Comparison of ENCODE assay signal across 37 cellular contexts in genomic region chr2:113769555-113769954, GRCh38.
"Had no signal": no experiment of that assay in that cellular context is flagged by ENCODE, and none has a peak within 500 bp of the region (broad histone marks: within the 10 kb centered on the region; RNA-seq: fewer than 3 reads in every experiment).

No MANE protein-coding gene starts in this region.

- H3K27ac Mint-ChIP-seq: activated CD4-positive, alpha-beta memory T cell treated with anti-CD3 and anti-CD28 coated beads for 36 hours; activated CD4-positive, alpha-beta T cell treated with anti-CD3 and anti-CD28 coated beads for 36 hours; activated CD4-positive, alpha-beta T cell treated with anti-CD3 and anti-CD28 coated beads, Interleukin-2, amount 10 ng/mL, durations not matched to agents 7 days and 5 days; activated CD8-positive, alpha-beta memory T cell treated with anti-CD3 and anti-CD28 coated beads, Interleukin-2, amount 10 ng/mL, durations not matched to agents 7 days and 5 days; activated CD8-positive, alpha-beta T cell treated with anti-CD3 and anti-CD28 coated beads, Interleukin-2, amount 10 ng/mL, durations not matched to agents 7 days and 5 days; activated naive CD4-positive, alpha-beta T cell treated with anti-CD3 and anti-CD28 coated beads, Interleukin-2, amount 10 ng/mL, durations not matched to agents 7 days and 5 days; activated naive CD4-positive, alpha-beta T cell treated with anti-CD3 and anti-CD28 coated beads, Interleukin-2, amount 50 U/mL, for 24 hours; activated naive CD8-positive, alpha-beta T cell; activated naive CD8-positive, alpha-beta T cell treated with anti-CD3 and anti-CD28 coated beads, Interleukin-2, amount 10 ng/mL, durations not matched to agents 7 days and 5 days; activated naive CD8-positive, alpha-beta T cell treated with anti-CD3 and anti-CD28 coated beads, Interleukin-2, amount 50 U/mL, for 24 hours; activated T-cell treated with anti-CD3 and anti-CD28 coated beads, Interleukin-2, amount 50 U/mL, for 24 hours; activated T-helper 2 cell treated with anti-CD3 and anti-CD28 coated beads, Interferon-gamma antibody, Interleukin-2, Interleukin-4, amounts not matched to agents 10 μg/mL and 5 μg/mL and 100 μg/mL, durations not matched to agents 14 hours and 24 hours and 36 hours; T-helper 1 cell treated with Interleukin-12 subunit alpha and Interleukin-12 subunit beta and Interleukin-4 antibody, amounts not matched to agents 30 μg/mL and 1 μg/mL, for 36 hours; T-helper 2 cell treated with Interferon-gamma antibody and Interleukin-4, amounts not matched to agents 5 μg/mL and 100 μg/mL, for 36 hours; WTC11 had no signal

- H3K4me3 ChIP-seq: body of pancreas, cardiac muscle cell had no signal

- H3K9me3 ChIP-seq: body of pancreas had no signal

- H3K27me3 ChIP-seq: body of pancreas, brain microvascular endothelial cell, cardiac muscle cell had no signal

- H3K27ac ChIP-seq: body of pancreas, brain microvascular endothelial cell, cardiac muscle cell, WERI-Rb-1 had no signal

- H3K36me3 ChIP-seq: brain microvascular endothelial cell, cardiac muscle cell, WERI-Rb-1 had no signal

- H3K4me3 Mint-ChIP-seq: activated CD4-positive, alpha-beta memory T cell treated with anti-CD3 and anti-CD28 coated beads for 36 hours; activated CD4-positive, alpha-beta T cell treated with anti-CD3 and anti-CD28 coated beads for 36 hours; activated CD4-positive, alpha-beta T cell treated with anti-CD3 and anti-CD28 coated beads, Interleukin-2, amount 10 ng/mL, durations not matched to agents 7 days and 5 days; activated CD8-positive, alpha-beta memory T cell treated with anti-CD3 and anti-CD28 coated beads, Interleukin-2, amount 10 ng/mL, durations not matched to agents 7 days and 5 days; activated CD8-positive, alpha-beta T cell treated with anti-CD3 and anti-CD28 coated beads, Interleukin-2, amount 10 ng/mL, durations not matched to agents 7 days and 5 days; activated naive CD4-positive, alpha-beta T cell treated with anti-CD3 and anti-CD28 coated beads, Interleukin-2, amount 10 ng/mL, durations not matched to agents 7 days and 5 days; activated naive CD4-positive, alpha-beta T cell treated with anti-CD3 and anti-CD28 coated beads, Interleukin-2, amount 50 U/mL, for 24 hours; activated naive CD8-positive, alpha-beta T cell; activated naive CD8-positive, alpha-beta T cell treated with anti-CD3 and anti-CD28 coated beads, Interleukin-2, amount 10 ng/mL, durations not matched to agents 7 days and 5 days; activated naive CD8-positive, alpha-beta T cell treated with anti-CD3 and anti-CD28 coated beads, Interleukin-2, amount 50 U/mL, for 24 hours; activated T-cell treated with anti-CD3 and anti-CD28 coated beads, Interleukin-2, amount 50 U/mL, for 24 hours; central memory CD8-positive, alpha-beta T cell; T-helper 1 cell treated with Interleukin-12 subunit alpha and Interleukin-12 subunit beta and Interleukin-4 antibody, amounts not matched to agents 30 μg/mL and 1 μg/mL, for 36 hours; T-helper 2 cell treated with Interferon-gamma antibody and Interleukin-4, amounts not matched to agents 5 μg/mL and 100 μg/mL, for 36 hours; WTC11 had no signal

- H3K36me3 Mint-ChIP-seq: activated CD4-positive, alpha-beta memory T cell treated with anti-CD3 and anti-CD28 coated beads for 36 hours; activated naive CD4-positive, alpha-beta T cell treated with anti-CD3 and anti-CD28 coated beads, Interleukin-2, amount 10 ng/mL, durations not matched to agents 7 days and 5 days; activated naive CD8-positive, alpha-beta T cell treated with anti-CD3 and anti-CD28 coated beads, Interleukin-2, amount 10 ng/mL, durations not matched to agents 7 days and 5 days had no signal

- ATAC-seq: activated CD4-positive, alpha-beta T cell treated with anti-CD3 and anti-CD28 coated beads for 36 hours; activated CD4-positive, CD25-positive, alpha-beta regulatory T cell treated with anti-CD3 and anti-CD28 coated beads, Interleukin-2, amount 50 U/mL, for 24 hours; activated CD8-positive, alpha-beta memory T cell treated with anti-CD3 and anti-CD28 coated beads, Interleukin-2, amount 10 ng/mL, durations not matched to agents 7 days and 5 days; activated CD8-positive, alpha-beta T cell treated with anti-CD3 and anti-CD28 coated beads, Interleukin-2, amount 10 ng/mL, durations not matched to agents 7 days and 5 days; activated naive CD8-positive, alpha-beta T cell treated with anti-CD3 and anti-CD28 coated beads, Interleukin-2, amount 50 U/mL, for 24 hours; body of pancreas; WTC11 had no signal

- H3K27me3 Mint-ChIP-seq: activated CD4-positive, alpha-beta memory T cell treated with anti-CD3 and anti-CD28 coated beads for 36 hours; activated CD4-positive, alpha-beta T cell treated with anti-CD3 and anti-CD28 coated beads for 36 hours; activated CD4-positive, alpha-beta T cell treated with anti-CD3 and anti-CD28 coated beads, Interleukin-2, amount 10 ng/mL, durations not matched to agents 7 days and 5 days; activated CD8-positive, alpha-beta memory T cell treated with anti-CD3 and anti-CD28 coated beads, Interleukin-2, amount 10 ng/mL, durations not matched to agents 7 days and 5 days; activated naive CD4-positive, alpha-beta T cell treated with anti-CD3 and anti-CD28 coated beads, Interleukin-2, amount 10 ng/mL, durations not matched to agents 7 days and 5 days; activated naive CD4-positive, alpha-beta T cell treated with anti-CD3 and anti-CD28 coated beads, Interleukin-2, amount 50 U/mL, for 24 hours; activated naive CD8-positive, alpha-beta T cell; activated naive CD8-positive, alpha-beta T cell treated with anti-CD3 and anti-CD28 coated beads, Interleukin-2, amount 50 U/mL, for 24 hours; activated T-cell treated with anti-CD3 and anti-CD28 coated beads, Interleukin-2, amount 50 U/mL, for 24 hours; central memory CD8-positive, alpha-beta T cell had no signal

- DNase-seq: activated CD4-positive, alpha-beta memory T cell treated with anti-CD3 and anti-CD28 coated beads for 36 hours; activated CD4-positive, alpha-beta T cell treated with anti-CD3 and anti-CD28 coated beads for 1 hour; activated CD4-positive, alpha-beta T cell treated with anti-CD3 and anti-CD28 coated beads for 36 hours; activated CD4-positive, alpha-beta T cell treated with anti-CD3 and anti-CD28 coated beads for 48 hours; activated CD4-positive, alpha-beta T cell treated with anti-CD3 and anti-CD28 coated beads, Interleukin-2, amount 10 ng/mL, durations not matched to agents 7 days and 5 days; activated CD4-positive, CD25-positive, alpha-beta regulatory T cell; activated CD8-positive, alpha-beta memory T cell treated with anti-CD3 and anti-CD28 coated beads for 24 hours; activated CD8-positive, alpha-beta memory T cell treated with anti-CD3 and anti-CD28 coated beads, Interleukin-2, amount 10 ng/mL, durations not matched to agents 7 days and 5 days; activated CD8-positive, alpha-beta memory T cell treated with anti-CD3 and anti-CD28 coated beads, Interleukin-2, amount 50 U/mL, for 48 hours; activated CD8-positive, alpha-beta T cell treated with anti-CD3 and anti-CD28 coated beads, Interleukin-2, amount 10 ng/mL, durations not matched to agents 7 days and 5 days; activated effector memory CD4-positive, alpha-beta T cell treated with Interleukin-2 at 50 U/mL for 16 hours; activated gamma-delta T cell; activated naive CD4-positive, alpha-beta T cell treated with anti-CD3 and anti-CD28 coated beads, Interleukin-2, amount 10 ng/mL, durations not matched to agents 7 days and 5 days; activated naive CD4-positive, alpha-beta T cell treated with Interleukin-2 at 50 U/mL for 16 hours; activated naive CD8-positive, alpha-beta T cell treated with anti-CD3 and anti-CD28 coated beads, Interleukin-2, amount 10 ng/mL, durations not matched to agents 7 days and 5 days; activated naive CD8-positive, alpha-beta T cell treated with anti-CD3 and anti-CD28 coated beads, Interleukin-2, amount 50 U/mL, for 24 hours; activated T-cell treated with anti-CD3 and anti-CD28 coated beads, Interleukin-2, amount 50 U/mL, for 24 hours; activated T-cell treated with anti-CD3 and anti-CD28 coated beads, Interleukin-2, amount 50 U/mL, for 48 hours; amniotic stem cell; aorta; body of pancreas; brain microvascular endothelial cell; caudate nucleus; cerebellar nuclear complex; T-helper 1 cell; T-helper 2 cell; T-helper 9 cell; WERI-Rb-1 had no signal

- H3K4me1 Mint-ChIP-seq: activated CD4-positive, alpha-beta T cell treated with anti-CD3 and anti-CD28 coated beads for 36 hours; activated CD4-positive, alpha-beta T cell treated with anti-CD3 and anti-CD28 coated beads, Interleukin-2, amount 10 ng/mL, durations not matched to agents 7 days and 5 days; activated CD8-positive, alpha-beta memory T cell treated with anti-CD3 and anti-CD28 coated beads, Interleukin-2, amount 10 ng/mL, durations not matched to agents 7 days and 5 days; activated naive CD4-positive, alpha-beta T cell treated with anti-CD3 and anti-CD28 coated beads, Interleukin-2, amount 10 ng/mL, durations not matched to agents 7 days and 5 days; activated naive CD4-positive, alpha-beta T cell treated with anti-CD3 and anti-CD28 coated beads, Interleukin-2, amount 50 U/mL, for 24 hours; activated naive CD8-positive, alpha-beta T cell treated with anti-CD3 and anti-CD28 coated beads, Interleukin-2, amount 10 ng/mL, durations not matched to agents 7 days and 5 days; activated naive CD8-positive, alpha-beta T cell treated with anti-CD3 and anti-CD28 coated beads, Interleukin-2, amount 50 U/mL, for 24 hours; central memory CD8-positive, alpha-beta T cell had no signal

- H3K9me3 Mint-ChIP-seq: activated CD4-positive, alpha-beta memory T cell treated with anti-CD3 and anti-CD28 coated beads for 36 hours; activated CD4-positive, alpha-beta T cell treated with anti-CD3 and anti-CD28 coated beads, Interleukin-2, amount 10 ng/mL, durations not matched to agents 7 days and 5 days; activated naive CD4-positive, alpha-beta T cell treated with anti-CD3 and anti-CD28 coated beads, Interleukin-2, amount 10 ng/mL, durations not matched to agents 7 days and 5 days; activated naive CD4-positive, alpha-beta T cell treated with anti-CD3 and anti-CD28 coated beads, Interleukin-2, amount 50 U/mL, for 24 hours; activated naive CD8-positive, alpha-beta T cell treated with anti-CD3 and anti-CD28 coated beads, Interleukin-2, amount 50 U/mL, for 24 hours; activated T-helper 2 cell treated with anti-CD3 and anti-CD28 coated beads, Interferon-gamma antibody, Interleukin-2, Interleukin-4, amounts not matched to agents 10 μg/mL and 5 μg/mL and 100 μg/mL, durations not matched to agents 14 hours and 24 hours and 36 hours; central memory CD8-positive, alpha-beta T cell had no signal

- H3K4me1 ChIP-seq: body of pancreas had no signal
